In the genomic region with DNA sequence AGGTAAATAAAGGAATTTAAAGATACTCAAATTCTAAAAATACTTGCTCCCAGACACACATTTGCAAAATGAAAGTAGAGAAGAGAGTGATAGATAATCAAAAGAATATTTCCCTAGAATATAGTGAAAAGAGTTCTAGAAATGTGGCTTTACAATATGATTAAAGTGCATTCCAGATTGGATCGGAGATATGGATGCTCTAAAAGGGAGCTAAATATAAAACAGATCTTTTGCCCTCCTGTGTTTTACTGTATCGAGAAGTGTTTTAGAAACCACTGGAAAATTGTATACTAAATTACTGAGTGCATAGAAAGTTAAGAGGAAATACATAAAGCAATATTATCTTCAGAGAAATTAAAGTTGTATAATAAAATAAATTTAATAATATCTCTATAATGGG, we compare ENCODE assay signal across 38 cellular contexts.
"Had no signal": no experiment of that assay in that cellular context is flagged by ENCODE, and none has a peak within 500 bp of the region (broad histone marks: within the 10 kb centered on the region; RNA-seq: fewer than 3 reads in every experiment).

No MANE protein-coding gene starts in this region.

- H3K27ac ChIP-seq: adrenal gland, body of pancreas, brain microvascular endothelial cell, cardiac muscle cell, colonic mucosa, WERI-Rb-1 had no signal

- DNase-seq: activated CD4-positive, alpha-beta memory T cell treated with anti-CD3 and anti-CD28 coated beads, Interleukin-2, amount 10 ng/mL, durations not matched to agents 7 days and 5 days; activated CD4-positive, alpha-beta T cell treated with anti-CD3 and anti-CD28 coated beads for 1 hour; activated CD4-positive, alpha-beta T cell treated with anti-CD3 and anti-CD28 coated beads for 36 hours; activated CD4-positive, alpha-beta T cell treated with anti-CD3 and anti-CD28 coated beads for 48 hours; activated CD4-positive, alpha-beta T cell treated with anti-CD3 and anti-CD28 coated beads, Interleukin-2, amount 10 ng/mL, durations not matched to agents 7 days and 5 days; activated CD4-positive, alpha-beta T cell treated with anti-CD3 and anti-CD28 coated beads, Interleukin-2, amount 50 U/mL, for 48 hours; activated CD4-positive, CD25-positive, alpha-beta regulatory T cell; activated CD8-positive, alpha-beta memory T cell treated with anti-CD3 and anti-CD28 coated beads for 24 hours; activated CD8-positive, alpha-beta memory T cell treated with anti-CD3 and anti-CD28 coated beads, Interleukin-2, amount 10 ng/mL, durations not matched to agents 7 days and 5 days; activated CD8-positive, alpha-beta memory T cell treated with anti-CD3 and anti-CD28 coated beads, Interleukin-2, amount 50 U/mL, for 48 hours; activated CD8-positive, alpha-beta T cell treated with anti-CD3 and anti-CD28 coated beads, Interleukin-2, amount 10 ng/mL, durations not matched to agents 7 days and 5 days; activated effector memory CD4-positive, alpha-beta T cell treated with Interleukin-2 at 50 U/mL for 16 hours; activated gamma-delta T cell; activated naive CD4-positive, alpha-beta T cell treated with anti-CD3 and anti-CD28 coated beads, Interleukin-2, amount 10 ng/mL, durations not matched to agents 7 days and 5 days; activated naive CD4-positive, alpha-beta T cell treated with Interleukin-2 at 50 U/mL for 16 hours; activated naive CD8-positive, alpha-beta T cell treated with anti-CD3 and anti-CD28 coated beads, Interleukin-2, amount 10 ng/mL, durations not matched to agents 7 days and 5 days; activated T-cell treated with anti-CD3 and anti-CD28 coated beads, Interleukin-2, amount 50 U/mL, for 24 hours; activated T-cell treated with anti-CD3 and anti-CD28 coated beads, Interleukin-2, amount 50 U/mL, for 48 hours; adrenal gland; amniotic stem cell; aorta; body of pancreas; brain microvascular endothelial cell; caudate nucleus; cerebellar nuclear complex; colonic mucosa; T-helper 2 cell; T-helper 9 cell; WERI-Rb-1 had no signal

- H3K4me3 Mint-ChIP-seq: activated CD4-positive, alpha-beta memory T cell treated with anti-CD3 and anti-CD28 coated beads, Interleukin-2, amount 10 ng/mL, durations not matched to agents 7 days and 5 days; activated CD4-positive, alpha-beta T cell treated with anti-CD3 and anti-CD28 coated beads for 36 hours; activated CD4-positive, alpha-beta T cell treated with anti-CD3 and anti-CD28 coated beads, Interleukin-2, amount 10 ng/mL, durations not matched to agents 7 days and 5 days; activated CD8-positive, alpha-beta memory T cell treated with anti-CD3 and anti-CD28 coated beads, Interleukin-2, amount 10 ng/mL, durations not matched to agents 7 days and 5 days; activated CD8-positive, alpha-beta T cell treated with anti-CD3 and anti-CD28 coated beads, Interleukin-2, amount 10 ng/mL, durations not matched to agents 7 days and 5 days; activated naive CD4-positive, alpha-beta T cell treated with anti-CD3 and anti-CD28 coated beads, Interleukin-2, amount 10 ng/mL, durations not matched to agents 7 days and 5 days; activated naive CD4-positive, alpha-beta T cell treated with anti-CD3 and anti-CD28 coated beads, Interleukin-2, amount 50 U/mL, for 24 hours; activated naive CD8-positive, alpha-beta T cell; activated naive CD8-positive, alpha-beta T cell treated with anti-CD3 and anti-CD28 coated beads, Interleukin-2, amount 10 ng/mL, durations not matched to agents 7 days and 5 days; activated T-cell treated with anti-CD3 and anti-CD28 coated beads, Interleukin-2, amount 50 U/mL, for 24 hours; central memory CD8-positive, alpha-beta T cell; T-helper 1 cell treated with Interleukin-12 subunit alpha and Interleukin-12 subunit beta and Interleukin-4 antibody, amounts not matched to agents 30 μg/mL and 1 μg/mL, for 36 hours; T-helper 2 cell treated with Interferon-gamma antibody and Interleukin-4, amounts not matched to agents 5 μg/mL and 100 μg/mL, for 36 hours; WTC11 had no signal

- H3K36me3 Mint-ChIP-seq: activated CD8-positive, alpha-beta memory T cell treated with anti-CD3 and anti-CD28 coated beads, Interleukin-2, amount 10 ng/mL, durations not matched to agents 7 days and 5 days; activated naive CD4-positive, alpha-beta T cell treated with anti-CD3 and anti-CD28 coated beads, Interleukin-2, amount 10 ng/mL, durations not matched to agents 7 days and 5 days; activated naive CD8-positive, alpha-beta T cell; activated naive CD8-positive, alpha-beta T cell treated with anti-CD3 and anti-CD28 coated beads, Interleukin-2, amount 10 ng/mL, durations not matched to agents 7 days and 5 days; WTC11 had no signal

- H3K4me3 ChIP-seq: adrenal gland, body of pancreas, cardiac muscle cell, colonic mucosa had no signal

- H3K27ac Mint-ChIP-seq: activated CD4-positive, alpha-beta memory T cell treated with anti-CD3 and anti-CD28 coated beads, Interleukin-2, amount 10 ng/mL, durations not matched to agents 7 days and 5 days; activated CD4-positive, alpha-beta T cell treated with anti-CD3 and anti-CD28 coated beads for 36 hours; activated CD4-positive, alpha-beta T cell treated with anti-CD3 and anti-CD28 coated beads, Interleukin-2, amount 10 ng/mL, durations not matched to agents 7 days and 5 days; activated CD8-positive, alpha-beta memory T cell treated with anti-CD3 and anti-CD28 coated beads, Interleukin-2, amount 10 ng/mL, durations not matched to agents 7 days and 5 days; activated CD8-positive, alpha-beta T cell treated with anti-CD3 and anti-CD28 coated beads, Interleukin-2, amount 10 ng/mL, durations not matched to agents 7 days and 5 days; activated naive CD4-positive, alpha-beta T cell treated with anti-CD3 and anti-CD28 coated beads, Interleukin-2, amount 10 ng/mL, durations not matched to agents 7 days and 5 days; activated naive CD4-positive, alpha-beta T cell treated with anti-CD3 and anti-CD28 coated beads, Interleukin-2, amount 50 U/mL, for 24 hours; activated naive CD8-positive, alpha-beta T cell; activated naive CD8-positive, alpha-beta T cell treated with anti-CD3 and anti-CD28 coated beads, Interleukin-2, amount 10 ng/mL, durations not matched to agents 7 days and 5 days; activated T-cell treated with anti-CD3 and anti-CD28 coated beads, Interleukin-2, amount 50 U/mL, for 24 hours; activated T-helper 2 cell treated with anti-CD3 and anti-CD28 coated beads, Interferon-gamma antibody, Interleukin-2, Interleukin-4, amounts not matched to agents 10 μg/mL and 5 μg/mL and 100 μg/mL, durations not matched to agents 14 hours and 24 hours and 36 hours; T-helper 1 cell treated with Interleukin-12 subunit alpha and Interleukin-12 subunit beta and Interleukin-4 antibody, amounts not matched to agents 30 μg/mL and 1 μg/mL, for 36 hours; T-helper 2 cell treated with Interferon-gamma antibody and Interleukin-4, amounts not matched to agents 5 μg/mL and 100 μg/mL, for 36 hours; WTC11 had no signal

- H3K36me3 ChIP-seq: adrenal gland, brain microvascular endothelial cell, cardiac muscle cell, colonic mucosa, WERI-Rb-1 had no signal

- H3K27me3 ChIP-seq: adrenal gland, body of pancreas, brain microvascular endothelial cell, cardiac muscle cell, colonic mucosa had no signal

- H3K9me3 ChIP-seq: adrenal gland, body of pancreas, colonic mucosa had no signal

- H3K9me3 Mint-ChIP-seq: activated naive CD4-positive, alpha-beta T cell treated with anti-CD3 and anti-CD28 coated beads, Interleukin-2, amount 50 U/mL, for 24 hours had no signal

- ATAC-seq: activated CD4-positive, alpha-beta T cell treated with anti-CD3 and anti-CD28 coated beads for 36 hours; activated CD4-positive, CD25-positive, alpha-beta regulatory T cell treated with anti-CD3 and anti-CD28 coated beads, Interleukin-2, amount 50 U/mL, for 24 hours; activated CD8-positive, alpha-beta memory T cell treated with anti-CD3 and anti-CD28 coated beads, Interleukin-2, amount 10 ng/mL, durations not matched to agents 7 days and 5 days; activated CD8-positive, alpha-beta T cell treated with anti-CD3 and anti-CD28 coated beads, Interleukin-2, amount 10 ng/mL, durations not matched to agents 7 days and 5 days; body of pancreas; WTC11 had no signal

- H3K4me1 ChIP-seq: adrenal gland, body of pancreas, colonic mucosa had no signal

- H3K4me1 Mint-ChIP-seq: activated CD4-positive, alpha-beta memory T cell treated with anti-CD3 and anti-CD28 coated beads, Interleukin-2, amount 10 ng/mL, durations not matched to agents 7 days and 5 days; activated CD4-positive, alpha-beta T cell treated with anti-CD3 and anti-CD28 coated beads for 36 hours; activated CD4-positive, alpha-beta T cell treated with anti-CD3 and anti-CD28 coated beads, Interleukin-2, amount 10 ng/mL, durations not matched to agents 7 days and 5 days; activated CD8-positive, alpha-beta memory T cell treated with anti-CD3 and anti-CD28 coated beads, Interleukin-2, amount 10 ng/mL, durations not matched to agents 7 days and 5 days; activated naive CD4-positive, alpha-beta T cell treated with anti-CD3 and anti-CD28 coated beads, Interleukin-2, amount 10 ng/mL, durations not matched to agents 7 days and 5 days; activated naive CD4-positive, alpha-beta T cell treated with anti-CD3 and anti-CD28 coated beads, Interleukin-2, amount 50 U/mL, for 24 hours; activated naive CD8-positive, alpha-beta T cell treated with anti-CD3 and anti-CD28 coated beads, Interleukin-2, amount 10 ng/mL, durations not matched to agents 7 days and 5 days; central memory CD8-positive, alpha-beta T cell had no signal

- H3K27me3 Mint-ChIP-seq: activated CD4-positive, alpha-beta memory T cell treated with anti-CD3 and anti-CD28 coated beads, Interleukin-2, amount 10 ng/mL, durations not matched to agents 7 days and 5 days; activated CD4-positive, alpha-beta T cell treated with anti-CD3 and anti-CD28 coated beads for 36 hours; activated CD4-positive, alpha-beta T cell treated with anti-CD3 and anti-CD28 coated beads, Interleukin-2, amount 10 ng/mL, durations not matched to agents 7 days and 5 days; activated CD8-positive, alpha-beta memory T cell treated with anti-CD3 and anti-CD28 coated beads, Interleukin-2, amount 10 ng/mL, durations not matched to agents 7 days and 5 days; activated naive CD4-positive, alpha-beta T cell treated with anti-CD3 and anti-CD28 coated beads, Interleukin-2, amount 10 ng/mL, durations not matched to agents 7 days and 5 days; activated naive CD4-positive, alpha-beta T cell treated with anti-CD3 and anti-CD28 coated beads, Interleukin-2, amount 50 U/mL, for 24 hours; activated naive CD8-positive, alpha-beta T cell; activated naive CD8-positive, alpha-beta T cell treated with anti-CD3 and anti-CD28 coated beads, Interleukin-2, amount 10 ng/mL, durations not matched to agents 7 days and 5 days; activated T-cell treated with anti-CD3 and anti-CD28 coated beads, Interleukin-2, amount 50 U/mL, for 24 hours; central memory CD8-positive, alpha-beta T cell had no signal
